9 cellular contexts compared by ENCODE assay signal in the genomic region with DNA sequence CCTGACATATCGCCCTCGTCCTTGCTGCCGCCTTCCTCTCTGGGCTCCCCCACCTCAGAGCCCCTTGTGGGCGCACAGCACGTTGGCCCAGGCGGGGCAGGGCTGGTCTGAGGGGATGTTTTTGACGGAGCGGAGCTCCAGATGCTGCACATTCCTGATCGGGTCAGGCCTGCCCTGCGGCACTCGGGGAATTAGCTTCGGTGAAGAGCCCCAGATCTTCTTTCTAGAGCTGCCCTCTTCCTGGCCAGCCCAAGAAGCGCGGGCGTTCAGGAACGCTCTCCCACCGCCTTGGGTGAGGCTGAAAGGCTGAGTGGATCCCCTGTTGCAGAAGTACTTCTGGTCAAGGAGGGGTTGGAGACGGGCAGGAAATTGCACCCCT. TPM values are rescaled to one million over a fixed set of nuclear protein-coding genes. Genes with fewer than 3 reads are reported as not detected.
DNase-seq lines count a peak whose midpoint lies in the region; ATAC-seq and TF ChIP-seq lines count a peak whose summit lies in the region.
"Had no signal": no experiment of that assay in that cellular context is flagged by ENCODE, and none has a peak within 500 bp of the region (broad histone marks: within the 10 kb centered on the region; RNA-seq: fewer than 3 reads in every experiment).

No MANE protein-coding gene starts in this region.

- intact Hi-C loops in heart left ventricle (cut with DNase I), result loop anchor here in 3 of 10 donors (2.0 to 5.0 kb wide), 3 partner anchors 40 to 180 kb away; a partner anchor contains a TSS

- H3K36me3 ChIP-seq in heart left ventricle, result no peaks in the 10 kb centered on the region

- 11 to 27% (median 18%) methylated on average over 13 to 18 of the region's 18 CpGs for WGBS in heart left ventricle, 4 donors

- peak overlapping the region in 7 of 12 donors; percentile 17 to 87 (median 81) for H3K27ac ChIP-seq in heart left ventricle

- TF ChIP-seq POLR2A in heart left ventricle (IDR thresholded peaks at IDR 0.05), result no peak

- H3K4me3 Mint-ChIP-seq in WTC11, result peak overlapping the region; percentile 96

- H3K4me1 ChIP-seq in heart left ventricle, result peaks cover 0 to 33% (median 22%) of the 10 kb centered on the region in 12 donors

- peaks cover 29% of the 10 kb centered on the region for H3K36me3 Mint-ChIP-seq in WTC11

- peaks cover 18% of the 10 kb centered on the region for H3K27me3 Mint-ChIP-seq in WTC11 (ENCODE audit: low read depth)

- peaks cover 43% of the 10 kb centered on the region for H3K4me1 Mint-ChIP-seq in WTC11

- H3K4me3 ChIP-seq in heart left ventricle (peak overlapping the region; percentile 40 to 97 (median 86)), retinal pigment epithelial cell (ENCODE audit: low read length) (peak overlapping the region; percentile 98)

- ATAC-seq in WTC11, result peak; percentile 12
- ATAC-seq in heart left ventricle, result peak in 2 of 4 donors; percentile 11 to 16
- ATAC-seq in HG03565 (IDR thresholded peaks at IDR 0.05; ENCODE audit: unreplicated experiment), result no peak
- ATAC-seq in GM21825 (IDR thresholded peaks at IDR 0.05; ENCODE audit: unreplicated experiment), result no peak

- no peaks in the 10 kb centered on the region for H3K9me3 ChIP-seq in heart left ventricle

- POLR2A ChIA-PET in WTC11 (lab: Charles Lee), result interaction anchor here (0.8 to 6.6 kb wide), 9 partner anchors 9 to 144 kb away, joined by 3 to 115 read pairs (median 6); a partner anchor contains a TSS

- no peaks in the 10 kb centered on the region for H3K9me3 Mint-ChIP-seq in WTC11

- peak; percentile 97 for DNase-seq in ELF-1 (ENCODE audit: low read depth, low spot score)
- DNase-seq in WTC11 (ENCODE audit: low spot score), result peak; percentile 81
- DNase-seq in heart left ventricle, result no peak
- DNase-seq in retinal pigment epithelial cell (ENCODE audit: low read depth), result no peak
- DNase-seq in NCI-H2081 (lab: John Stamatoyannopoulos, UW), result no peak
- no peak for DNase-seq in NCI-H1694 (lab: John Stamatoyannopoulos, UW)

- CTCF ChIA-PET in WTC11 (lab: Charles Lee), result interaction anchor here (0.8 to 1.4 kb wide), 3 partner anchors 40 to 180 kb away, joined by 4 to 10 read pairs (median 10); a partner anchor contains a TSS

- peaks cover 0 to 6% (median 0%) of the 10 kb centered on the region in 9 donors for H3K27me3 ChIP-seq in heart left ventricle

- no peak for TF ChIP-seq CTCF in WTC11 (IDR thresholded peaks at IDR 0.05)
- TF ChIP-seq CTCF in heart left ventricle (IDR thresholded peaks at IDR 0.05), result no peak
- TF ChIP-seq CTCF in retinal pigment epithelial cell (conservative IDR thresholded peaks at IDR 0.05; ENCODE audit: low read depth, low read length), result no peak

- peak overlapping the region; percentile 98 for H3K27ac Mint-ChIP-seq in WTC11

TF ChIP-seq in WTC11, 78 proteins besides CTCF, POLR2A, EP300 and RAD21:
- 0 out of 2 replicates have a peak, but pooled peaks have one; percentile 13 for TF ChIP-seq TP53 (CRISPR knock-in tag; IDR thresholded peaks at IDR 0.05)
- TF ChIP-seq ZNF121 (CRISPR knock-in tag; IDR thresholded peaks at IDR 0.05), result peak; percentile 74
- TF ChIP-seq RORB (CRISPR knock-in tag; IDR thresholded peaks at IDR 0.05), result no peak
- TF ChIP-seq, protein P1, sequence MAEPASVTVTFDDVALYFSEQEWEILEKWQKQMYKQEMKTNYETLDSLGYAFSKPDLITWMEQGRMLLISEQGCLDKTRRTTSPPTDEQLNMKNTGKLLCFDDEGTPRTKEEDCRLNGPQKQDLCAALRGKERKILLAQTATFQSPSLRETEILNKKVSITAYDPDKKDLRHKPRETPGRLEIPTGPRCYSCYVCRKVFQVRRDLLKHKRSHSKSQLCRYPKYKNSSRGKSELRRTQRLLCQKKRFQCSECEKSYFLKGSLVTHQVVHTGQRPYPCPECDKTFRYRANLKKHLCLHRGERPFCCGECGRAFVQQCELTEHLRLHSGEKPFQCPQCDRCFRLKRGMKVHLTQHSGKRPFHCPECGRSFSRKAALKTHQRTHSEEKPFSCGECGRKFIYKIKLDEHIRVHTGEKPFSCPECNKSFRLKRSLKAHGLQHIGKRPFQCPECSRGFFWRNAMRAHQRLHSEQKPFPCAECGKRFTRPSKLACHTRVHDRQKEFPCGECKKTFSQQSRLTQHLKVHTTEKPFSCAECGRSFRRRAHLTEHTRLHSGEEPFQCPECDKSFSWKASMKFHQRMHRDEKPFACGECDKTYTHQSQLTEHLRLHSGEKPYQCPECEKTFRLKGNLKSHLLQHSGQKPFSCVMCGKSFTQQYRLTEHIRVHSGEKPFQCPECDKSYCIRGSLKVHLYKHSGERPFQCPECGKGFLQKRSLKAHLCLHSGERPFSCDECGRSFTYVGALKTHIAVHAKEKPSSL (CRISPR knock-in tag; conservative IDR thresholded peaks at IDR 0.05), result no peak
- 0 out of 2 replicates have a peak, but pooled peaks have one; percentile 17 for TF ChIP-seq JUN (CRISPR knock-in tag; IDR thresholded peaks at IDR 0.05)
- TF ChIP-seq, protein P2, sequence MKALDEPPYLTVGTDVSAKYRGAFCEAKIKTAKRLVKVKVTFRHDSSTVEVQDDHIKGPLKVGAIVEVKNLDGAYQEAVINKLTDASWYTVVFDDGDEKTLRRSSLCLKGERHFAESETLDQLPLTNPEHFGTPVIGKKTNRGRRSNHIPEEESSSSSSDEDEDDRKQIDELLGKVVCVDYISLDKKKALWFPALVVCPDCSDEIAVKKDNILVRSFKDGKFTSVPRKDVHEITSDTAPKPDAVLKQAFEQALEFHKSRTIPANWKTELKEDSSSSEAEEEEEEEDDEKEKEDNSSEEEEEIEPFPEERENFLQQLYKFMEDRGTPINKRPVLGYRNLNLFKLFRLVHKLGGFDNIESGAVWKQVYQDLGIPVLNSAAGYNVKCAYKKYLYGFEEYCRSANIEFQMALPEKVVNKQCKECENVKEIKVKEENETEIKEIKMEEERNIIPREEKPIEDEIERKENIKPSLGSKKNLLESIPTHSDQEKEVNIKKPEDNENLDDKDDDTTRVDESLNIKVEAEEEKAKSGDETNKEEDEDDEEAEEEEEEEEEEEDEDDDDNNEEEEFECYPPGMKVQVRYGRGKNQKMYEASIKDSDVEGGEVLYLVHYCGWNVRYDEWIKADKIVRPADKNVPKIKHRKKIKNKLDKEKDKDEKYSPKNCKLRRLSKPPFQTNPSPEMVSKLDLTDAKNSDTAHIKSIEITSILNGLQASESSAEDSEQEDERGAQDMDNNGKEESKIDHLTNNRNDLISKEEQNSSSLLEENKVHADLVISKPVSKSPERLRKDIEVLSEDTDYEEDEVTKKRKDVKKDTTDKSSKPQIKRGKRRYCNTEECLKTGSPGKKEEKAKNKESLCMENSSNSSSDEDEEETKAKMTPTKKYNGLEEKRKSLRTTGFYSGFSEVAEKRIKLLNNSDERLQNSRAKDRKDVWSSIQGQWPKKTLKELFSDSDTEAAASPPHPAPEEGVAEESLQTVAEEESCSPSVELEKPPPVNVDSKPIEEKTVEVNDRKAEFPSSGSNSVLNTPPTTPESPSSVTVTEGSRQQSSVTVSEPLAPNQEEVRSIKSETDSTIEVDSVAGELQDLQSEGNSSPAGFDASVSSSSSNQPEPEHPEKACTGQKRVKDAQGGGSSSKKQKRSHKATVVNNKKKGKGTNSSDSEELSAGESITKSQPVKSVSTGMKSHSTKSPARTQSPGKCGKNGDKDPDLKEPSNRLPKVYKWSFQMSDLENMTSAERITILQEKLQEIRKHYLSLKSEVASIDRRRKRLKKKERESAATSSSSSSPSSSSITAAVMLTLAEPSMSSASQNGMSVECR (CRISPR knock-in tag; IDR thresholded peaks at IDR 0.05; ENCODE audit: borderline replicate concordance), result peak; percentile 59; the same call in 1 of the 2 replicates
- no peak for TF ChIP-seq ZNF671 (CRISPR knock-in tag; IDR thresholded peaks at IDR 0.05)
- TF ChIP-seq NR3C1 (CRISPR knock-in tag; conservative IDR thresholded peaks at IDR 0.05; ENCODE audit: low read depth), result no peak
- TF ChIP-seq, protein P3, sequence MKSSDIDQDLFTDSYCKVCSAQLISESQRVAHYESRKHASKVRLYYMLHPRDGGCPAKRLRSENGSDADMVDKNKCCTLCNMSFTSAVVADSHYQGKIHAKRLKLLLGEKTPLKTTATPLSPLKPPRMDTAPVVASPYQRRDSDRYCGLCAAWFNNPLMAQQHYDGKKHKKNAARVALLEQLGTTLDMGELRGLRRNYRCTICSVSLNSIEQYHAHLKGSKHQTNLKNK (CRISPR knock-in tag; IDR thresholded peaks at IDR 0.05), result no peak
- TF ChIP-seq TEAD4 (CRISPR knock-in tag; IDR thresholded peaks at IDR 0.05), result 0 out of 2 replicates have a peak, but pooled peaks have one; percentile 17
- no peak for TF ChIP-seq ZNF416 (CRISPR knock-in tag; IDR thresholded peaks at IDR 0.05)
- TF ChIP-seq, protein P4, sequence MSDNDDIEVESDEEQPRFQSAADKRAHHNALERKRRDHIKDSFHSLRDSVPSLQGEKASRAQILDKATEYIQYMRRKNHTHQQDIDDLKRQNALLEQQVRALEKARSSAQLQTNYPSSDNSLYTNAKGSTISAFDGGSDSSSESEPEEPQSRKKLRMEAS (CRISPR knock-in tag; IDR thresholded peaks at IDR 0.05), result no peak
TF ChIP-seq in WTC11: peak in this region for 5.

RNA-seq across cellular contexts. Expression of a gene that starts 12.1 kb away (rescaled TPM):
- 0.15 to 0.30 TPM in 2 of 3 replicates, not detected in the other for total RNA-seq in WTC11 (2021)
- total RNA-seq in heart left ventricle, result 1 to 10 TPM in 2 of 9 donors, under 1 TPM in 7; 0.16 to 2.2 (median 0.67) TPM
- polyA plus RNA-seq in heart left ventricle, result 1 to 10 TPM in 1 of 2 donors, under 1 TPM in 1; 0.28 to 1.2 TPM
- total RNA-seq: activated CD8-positive, alpha-beta memory T cell treated with anti-CD3 and anti-CD28 coated beads for 36 hours had no signal

RNA-seq across cellular contexts. Expression of a gene that starts 19.9 kb away (rescaled TPM):
- 24.5 to 26.3 TPM (median 24.6 TPM) in 3 replicates for total RNA-seq in WTC11 (2021)
- total RNA-seq in heart left ventricle, result 10 to 100 TPM in 2 of 9 donors, 1 to 10 TPM in 7; 5.5 to 11.6 (median 8.2) TPM
- polyA plus RNA-seq in heart left ventricle, result 10 to 100 TPM in 1 of 2 donors, 1 to 10 TPM in 1; 3.0 to 11.9 TPM

RNA-seq across cellular contexts. Expression of a gene that starts 30.3 kb away (rescaled TPM):
- 49.3 to 51.6 TPM (median 50.5 TPM) in 3 replicates for total RNA-seq in WTC11 (2021)
- 10 to 100 TPM; 32.5 to 63.6 (median 45.7) TPM for total RNA-seq in heart left ventricle
- polyA plus RNA-seq in heart left ventricle, result 10 to 100 TPM; 21.9 to 50.3 TPM

RNA-seq across cellular contexts. Expression of a gene that starts 40.1 kb away (rescaled TPM):
- total RNA-seq in WTC11 (2021) (49.1 to 51.8 TPM (median 50.2 TPM) in 3 replicates), heart left ventricle (100 to 1,000 TPM in 4 of 9 donors, 10 to 100 TPM in 5; 55.5 to 344 (median 87.0) TPM)
- 100 to 1,000 TPM in 1 of 2 donors, 10 to 100 TPM in 1; 80.6 to 121 TPM for polyA plus RNA-seq in heart left ventricle
- total RNA-seq: activated CD8-positive, alpha-beta memory T cell treated with anti-CD3 and anti-CD28 coated beads for 36 hours had no signal

Comparison
In these comparisons a context has a peak if more than half of its experiments do, and no peak if none do; other contexts are left out.
1. DNase-seq: peak in ELF-1 (single experiment) and WTC11 (single experiment); none in heart left ventricle (0 of 5), retinal pigment epithelial cell (single experiment), NCI-H2081 (0 of 2) and NCI-H1694 (single experiment).